1 cellular context compared by ENCODE assay signal in the genomic region with DNA sequence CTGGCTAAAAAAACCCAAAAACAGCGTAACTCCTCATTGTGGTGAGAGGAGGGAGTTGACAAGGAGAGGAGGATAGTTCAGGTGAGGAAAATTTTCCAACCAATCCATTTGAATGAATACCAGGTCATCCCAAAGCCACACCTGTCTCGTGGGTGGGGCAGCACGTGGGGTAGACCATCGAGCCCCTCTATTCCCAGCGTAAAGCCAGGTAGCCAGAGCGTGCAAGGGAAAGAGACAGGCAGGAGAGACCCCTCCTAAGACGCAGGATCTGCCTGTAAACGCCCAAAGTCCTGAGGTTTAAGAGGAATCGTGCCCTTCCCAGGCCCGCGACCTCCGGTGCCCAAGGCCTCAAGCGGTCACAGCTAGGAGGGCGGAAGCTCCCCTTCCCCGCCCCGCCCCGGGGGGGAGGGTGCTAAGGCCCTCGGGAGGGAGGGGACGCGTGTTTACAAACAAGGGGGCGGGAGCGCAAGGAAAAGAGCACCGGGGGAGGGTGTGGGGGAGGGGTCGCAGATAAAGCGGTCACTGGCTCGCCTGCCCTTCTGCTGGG.
TF ChIP-seq lines count a peak whose summit lies in the region.

No MANE protein-coding gene starts in this region.

TF ChIP-seq in HepG2, 621 proteins besides CTCF, POLR2A, EP300 and RAD21 (continued from another document and continues in another):
- no peak; the same call in 1 of the 2 replicates for TF ChIP-seq ZNF790 (CRISPR knock-in tag; IDR thresholded peaks at IDR 0.05; ENCODE audit: borderline replicate concordance)
- no peak for TF ChIP-seq FOXA1 (IDR thresholded peaks at IDR 0.05)
- TF ChIP-seq FOXA1 (CRISPR knock-in tag; IDR thresholded peaks at IDR 0.05), result peak; percentile 87
- no peak for TF ChIP-seq POGZ (CRISPR knock-in tag; IDR thresholded peaks at IDR 0.05)
- peak; percentile 47; the same call in 1 of the 2 replicates for TF ChIP-seq ZNF136 (CRISPR knock-in tag; IDR thresholded peaks at IDR 0.05; ENCODE audit: low read depth)
- no peak for TF ChIP-seq ZNF850 (CRISPR knock-in tag; conservative IDR thresholded peaks at IDR 0.05)
- TF ChIP-seq DNMT3B (CRISPR knock-in tag; conservative IDR thresholded peaks at IDR 0.05), result 0 out of 2 replicates have a peak, but pooled peaks have one; percentile 57
- 0 out of 2 replicates have a peak, but pooled peaks have one; percentile 19 for TF ChIP-seq CBX5 (CRISPR knock-in tag; IDR thresholded peaks at IDR 0.05; ENCODE audit: borderline replicate concordance)
- TF ChIP-seq ERF (CRISPR knock-in tag; IDR thresholded peaks at IDR 0.05), result no peak; the same call in 1 of the 2 replicates
- no peak for TF ChIP-seq LCORL (IDR thresholded peaks at IDR 0.05)
- peak; percentile 77; the same call in 1 of the 2 replicates for TF ChIP-seq LCORL (CRISPR knock-in tag; IDR thresholded peaks at IDR 0.05)
- no peak for TF ChIP-seq ZNF382 (CRISPR knock-in tag; IDR thresholded peaks at IDR 0.05; ENCODE audit: borderline replicate concordance)
- no peak for TF ChIP-seq ZNF496 (CRISPR knock-in tag; IDR thresholded peaks at IDR 0.05; ENCODE audit: insufficient replicate concordance)
- peak; percentile 65; the same call in 1 of the 2 replicates for TF ChIP-seq ZNF572 (CRISPR knock-in tag; IDR thresholded peaks at IDR 0.05)
- peak; percentile 62; the same call in 1 of the 2 replicates for TF ChIP-seq ZNF598 (CRISPR knock-in tag; IDR thresholded peaks at IDR 0.05; ENCODE audit: borderline replicate concordance)
- TF ChIP-seq ZFP41 (CRISPR knock-in tag; IDR thresholded peaks at IDR 0.05; ENCODE audit: borderline replicate concordance), result no peak
- no peak for TF ChIP-seq RBM39 (IDR thresholded peaks at IDR 0.05; ENCODE audit: low read depth, low read length, poor library complexity, severe bottlenecking)
- peak; percentile 80; the same call in 1 of the 2 replicates for TF ChIP-seq MYC (CRISPR knock-in tag; IDR thresholded peaks at IDR 0.05; ENCODE audit: borderline replicate concordance)
- no peak for TF ChIP-seq PHF21A (CRISPR knock-in tag; IDR thresholded peaks at IDR 0.05)
- TF ChIP-seq SNAI1 (CRISPR knock-in tag; IDR thresholded peaks at IDR 0.05; ENCODE audit: borderline replicate concordance), result peak; percentile 63; the same call in 1 of the 2 replicates
- TF ChIP-seq RBM22 (optimal IDR thresholded peaks at IDR 0.05; ENCODE audit: low read length), result no peak
- TF ChIP-seq, protein P1, sequence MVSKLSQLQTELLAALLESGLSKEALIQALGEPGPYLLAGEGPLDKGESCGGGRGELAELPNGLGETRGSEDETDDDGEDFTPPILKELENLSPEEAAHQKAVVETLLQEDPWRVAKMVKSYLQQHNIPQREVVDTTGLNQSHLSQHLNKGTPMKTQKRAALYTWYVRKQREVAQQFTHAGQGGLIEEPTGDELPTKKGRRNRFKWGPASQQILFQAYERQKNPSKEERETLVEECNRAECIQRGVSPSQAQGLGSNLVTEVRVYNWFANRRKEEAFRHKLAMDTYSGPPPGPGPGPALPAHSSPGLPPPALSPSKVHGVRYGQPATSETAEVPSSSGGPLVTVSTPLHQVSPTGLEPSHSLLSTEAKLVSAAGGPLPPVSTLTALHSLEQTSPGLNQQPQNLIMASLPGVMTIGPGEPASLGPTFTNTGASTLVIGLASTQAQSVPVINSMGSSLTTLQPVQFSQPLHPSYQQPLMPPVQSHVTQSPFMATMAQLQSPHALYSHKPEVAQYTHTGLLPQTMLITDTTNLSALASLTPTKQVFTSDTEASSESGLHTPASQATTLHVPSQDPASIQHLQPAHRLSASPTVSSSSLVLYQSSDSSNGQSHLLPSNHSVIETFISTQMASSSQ (IDR thresholded peaks at IDR 0.05; ENCODE audit: low read depth), result no peak
- TF ChIP-seq, protein P1 (CRISPR knock-in tag; IDR thresholded peaks at IDR 0.05; ENCODE audit: borderline replicate concordance), result no peak
- TF ChIP-seq ARNT2 (CRISPR knock-in tag; IDR thresholded peaks at IDR 0.05; ENCODE audit: low read depth), result peak; percentile 65; the same call in 1 of the 2 replicates
- TF ChIP-seq ZNF263 (CRISPR knock-in tag; IDR thresholded peaks at IDR 0.05), result no peak
- TF ChIP-seq ELF1 (CRISPR knock-in tag; IDR thresholded peaks at IDR 0.05), result peak; percentile 72
- TF ChIP-seq, protein P2, sequence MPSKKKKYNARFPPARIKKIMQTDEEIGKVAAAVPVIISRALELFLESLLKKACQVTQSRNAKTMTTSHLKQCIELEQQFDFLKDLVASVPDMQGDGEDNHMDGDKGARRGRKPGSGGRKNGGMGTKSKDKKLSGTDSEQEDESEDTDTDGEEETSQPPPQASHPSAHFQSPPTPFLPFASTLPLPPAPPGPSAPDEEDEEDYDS (CRISPR knock-in tag; IDR thresholded peaks at IDR 0.05), result peak; percentile 29; the same call in 1 of the 2 replicates
- TF ChIP-seq ZNF780A (CRISPR knock-in tag; IDR thresholded peaks at IDR 0.05), result peak; percentile 75; the same call in 1 of the 2 replicates
- TF ChIP-seq, protein P3, sequence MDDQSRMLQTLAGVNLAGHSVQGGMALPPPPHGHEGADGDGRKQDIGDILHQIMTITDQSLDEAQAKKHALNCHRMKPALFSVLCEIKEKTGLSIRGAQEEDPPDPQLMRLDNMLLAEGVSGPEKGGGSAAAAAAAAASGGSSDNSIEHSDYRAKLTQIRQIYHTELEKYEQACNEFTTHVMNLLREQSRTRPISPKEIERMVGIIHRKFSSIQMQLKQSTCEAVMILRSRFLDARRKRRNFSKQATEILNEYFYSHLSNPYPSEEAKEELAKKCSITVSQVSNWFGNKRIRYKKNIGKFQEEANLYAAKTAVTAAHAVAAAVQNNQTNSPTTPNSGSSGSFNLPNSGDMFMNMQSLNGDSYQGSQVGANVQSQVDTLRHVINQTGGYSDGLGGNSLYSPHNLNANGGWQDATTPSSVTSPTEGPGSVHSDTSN (CRISPR knock-in tag; IDR thresholded peaks at IDR 0.05; ENCODE audit: borderline replicate concordance), result no peak
- no peak for TF ChIP-seq ZNF569 (CRISPR knock-in tag; IDR thresholded peaks at IDR 0.05; ENCODE audit: borderline replicate concordance)
- peak; percentile 91 for TF ChIP-seq TGIF2 (CRISPR knock-in tag; IDR thresholded peaks at IDR 0.05)
- TF ChIP-seq ZC3H13 (CRISPR knock-in tag; IDR thresholded peaks at IDR 0.05), result peak; percentile 75
- TF ChIP-seq, protein P4, sequence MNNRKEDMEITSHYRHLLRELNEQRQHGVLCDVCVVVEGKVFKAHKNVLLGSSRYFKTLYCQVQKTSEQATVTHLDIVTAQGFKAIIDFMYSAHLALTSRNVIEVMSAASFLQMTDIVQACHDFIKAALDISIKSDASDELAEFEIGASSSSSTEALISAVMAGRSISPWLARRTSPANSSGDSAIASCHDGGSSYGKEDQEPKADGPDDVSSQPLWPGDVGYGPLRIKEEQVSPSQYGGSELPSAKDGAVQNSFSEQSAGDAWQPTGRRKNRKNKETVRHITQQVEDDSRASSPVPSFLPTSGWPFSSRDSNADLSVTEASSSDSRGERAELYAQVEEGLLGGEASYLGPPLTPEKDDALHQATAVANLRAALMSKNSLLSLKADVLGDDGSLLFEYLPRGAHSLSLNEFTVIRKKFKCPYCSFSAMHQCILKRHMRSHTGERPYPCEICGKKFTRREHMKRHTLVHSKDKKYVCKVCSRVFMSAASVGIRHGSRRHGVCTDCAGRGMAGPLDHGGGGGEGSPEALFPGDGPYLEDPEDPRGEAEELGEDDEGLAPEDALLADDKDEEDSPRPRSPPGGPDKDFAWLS (CRISPR knock-in tag; IDR thresholded peaks at IDR 0.05; ENCODE audit: borderline replicate concordance), result no peak
- peak; percentile 58; the same call in 1 of the 2 replicates for TF ChIP-seq ZNF230 (CRISPR knock-in tag; IDR thresholded peaks at IDR 0.05)
- TF ChIP-seq MED1 (CRISPR knock-in tag; IDR thresholded peaks at IDR 0.05), result no peak
- TF ChIP-seq NR3C1 (CRISPR knock-in tag; IDR thresholded peaks at IDR 0.05), result no peak
- no peak for TF ChIP-seq REXO4 (CRISPR knock-in tag; IDR thresholded peaks at IDR 0.05; ENCODE audit: borderline replicate concordance)
- no peak for TF ChIP-seq ZNF20 (CRISPR knock-in tag; IDR thresholded peaks at IDR 0.05)
- no peak for TF ChIP-seq ZNF878 (CRISPR knock-in tag; IDR thresholded peaks at IDR 0.05)
- peak; percentile 94 for TF ChIP-seq ZFX (CRISPR knock-in tag; IDR thresholded peaks at IDR 0.05; ENCODE audit: low read depth)
- 0 out of 2 replicates have a peak, but pooled peaks have one; percentile 14 for TF ChIP-seq RCOR2 (CRISPR knock-in tag; IDR thresholded peaks at IDR 0.05)
- TF ChIP-seq TCF7L2 (IDR thresholded peaks at IDR 0.05; ENCODE audit: low read depth, low read length), result no peak
- TF ChIP-seq, protein P5, sequence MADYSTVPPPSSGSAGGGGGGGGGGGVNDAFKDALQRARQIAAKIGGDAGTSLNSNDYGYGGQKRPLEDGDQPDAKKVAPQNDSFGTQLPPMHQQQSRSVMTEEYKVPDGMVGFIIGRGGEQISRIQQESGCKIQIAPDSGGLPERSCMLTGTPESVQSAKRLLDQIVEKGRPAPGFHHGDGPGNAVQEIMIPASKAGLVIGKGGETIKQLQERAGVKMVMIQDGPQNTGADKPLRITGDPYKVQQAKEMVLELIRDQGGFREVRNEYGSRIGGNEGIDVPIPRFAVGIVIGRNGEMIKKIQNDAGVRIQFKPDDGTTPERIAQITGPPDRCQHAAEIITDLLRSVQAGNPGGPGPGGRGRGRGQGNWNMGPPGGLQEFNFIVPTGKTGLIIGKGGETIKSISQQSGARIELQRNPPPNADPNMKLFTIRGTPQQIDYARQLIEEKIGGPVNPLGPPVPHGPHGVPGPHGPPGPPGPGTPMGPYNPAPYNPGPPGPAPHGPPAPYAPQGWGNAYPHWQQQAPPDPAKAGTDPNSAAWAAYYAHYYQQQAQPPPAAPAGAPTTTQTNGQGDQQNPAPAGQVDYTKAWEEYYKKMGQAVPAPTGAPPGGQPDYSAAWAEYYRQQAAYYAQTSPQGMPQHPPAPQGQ (CRISPR knock-in tag; IDR thresholded peaks at IDR 0.05; ENCODE audit: borderline replicate concordance), result no peak
- TF ChIP-seq, protein P6, sequence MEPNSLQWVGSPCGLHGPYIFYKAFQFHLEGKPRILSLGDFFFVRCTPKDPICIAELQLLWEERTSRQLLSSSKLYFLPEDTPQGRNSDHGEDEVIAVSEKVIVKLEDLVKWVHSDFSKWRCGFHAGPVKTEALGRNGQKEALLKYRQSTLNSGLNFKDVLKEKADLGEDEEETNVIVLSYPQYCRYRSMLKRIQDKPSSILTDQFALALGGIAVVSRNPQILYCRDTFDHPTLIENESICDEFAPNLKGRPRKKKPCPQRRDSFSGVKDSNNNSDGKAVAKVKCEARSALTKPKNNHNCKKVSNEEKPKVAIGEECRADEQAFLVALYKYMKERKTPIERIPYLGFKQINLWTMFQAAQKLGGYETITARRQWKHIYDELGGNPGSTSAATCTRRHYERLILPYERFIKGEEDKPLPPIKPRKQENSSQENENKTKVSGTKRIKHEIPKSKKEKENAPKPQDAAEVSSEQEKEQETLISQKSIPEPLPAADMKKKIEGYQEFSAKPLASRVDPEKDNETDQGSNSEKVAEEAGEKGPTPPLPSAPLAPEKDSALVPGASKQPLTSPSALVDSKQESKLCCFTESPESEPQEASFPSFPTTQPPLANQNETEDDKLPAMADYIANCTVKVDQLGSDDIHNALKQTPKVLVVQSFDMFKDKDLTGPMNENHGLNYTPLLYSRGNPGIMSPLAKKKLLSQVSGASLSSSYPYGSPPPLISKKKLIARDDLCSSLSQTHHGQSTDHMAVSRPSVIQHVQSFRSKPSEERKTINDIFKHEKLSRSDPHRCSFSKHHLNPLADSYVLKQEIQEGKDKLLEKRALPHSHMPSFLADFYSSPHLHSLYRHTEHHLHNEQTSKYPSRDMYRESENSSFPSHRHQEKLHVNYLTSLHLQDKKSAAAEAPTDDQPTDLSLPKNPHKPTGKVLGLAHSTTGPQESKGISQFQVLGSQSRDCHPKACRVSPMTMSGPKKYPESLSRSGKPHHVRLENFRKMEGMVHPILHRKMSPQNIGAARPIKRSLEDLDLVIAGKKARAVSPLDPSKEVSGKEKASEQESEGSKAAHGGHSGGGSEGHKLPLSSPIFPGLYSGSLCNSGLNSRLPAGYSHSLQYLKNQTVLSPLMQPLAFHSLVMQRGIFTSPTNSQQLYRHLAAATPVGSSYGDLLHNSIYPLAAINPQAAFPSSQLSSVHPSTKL (CRISPR knock-in tag; IDR thresholded peaks at IDR 0.05), result peak; percentile 79
- TF ChIP-seq ZNF326 (CRISPR knock-in tag; IDR thresholded peaks at IDR 0.05; ENCODE audit: borderline replicate concordance), result no peak
- TF ChIP-seq, protein P7, sequence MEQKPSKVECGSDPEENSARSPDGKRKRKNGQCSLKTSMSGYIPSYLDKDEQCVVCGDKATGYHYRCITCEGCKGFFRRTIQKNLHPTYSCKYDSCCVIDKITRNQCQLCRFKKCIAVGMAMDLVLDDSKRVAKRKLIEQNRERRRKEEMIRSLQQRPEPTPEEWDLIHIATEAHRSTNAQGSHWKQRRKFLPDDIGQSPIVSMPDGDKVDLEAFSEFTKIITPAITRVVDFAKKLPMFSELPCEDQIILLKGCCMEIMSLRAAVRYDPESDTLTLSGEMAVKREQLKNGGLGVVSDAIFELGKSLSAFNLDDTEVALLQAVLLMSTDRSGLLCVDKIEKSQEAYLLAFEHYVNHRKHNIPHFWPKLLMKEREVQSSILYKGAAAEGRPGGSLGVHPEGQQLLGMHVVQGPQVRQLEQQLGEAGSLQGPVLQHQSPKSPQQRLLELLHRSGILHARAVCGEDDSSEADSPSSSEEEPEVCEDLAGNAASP (CRISPR knock-in tag; IDR thresholded peaks at IDR 0.05; ENCODE audit: borderline replicate concordance), result peak; percentile 58; the same call in 1 of the 2 replicates
- TF ChIP-seq YEATS4 (CRISPR knock-in tag; IDR thresholded peaks at IDR 0.05; ENCODE audit: borderline replicate concordance), result 0 out of 2 replicates have a peak, but pooled peaks have one; percentile 69
- TF ChIP-seq ZNF724P (CRISPR knock-in tag; IDR thresholded peaks at IDR 0.05; ENCODE audit: borderline replicate concordance), result 0 out of 2 replicates have a peak, but pooled peaks have one; percentile 13
